17 cellular contexts compared by ENCODE assay signal in genomic region chr6:509676-510075, GRCh38.
A peak's percentile ranks its signal among the peaks of the same experiment; 100 is the strongest.
DNase-seq lines count a peak whose midpoint lies in the region; ATAC-seq and TF ChIP-seq lines count a peak whose summit lies in the region.
"Had no signal": no experiment of that assay in that cellular context is flagged by ENCODE, and none has a peak within 500 bp of the region (broad histone marks: within the 10 kb centered on the region; RNA-seq: fewer than 3 reads in every experiment).

No MANE protein-coding gene starts in this region.

- peaks cover 18% of the 10 kb centered on the region for H3K36me3 Mint-ChIP-seq in activated CD8-positive, alpha-beta memory T cell treated with anti-CD3 and anti-CD28 coated beads, Interleukin-2, amount 10 ng/mL, durations not matched to agents 7 days and 5 days
- peaks cover 12 to 35% of the 10 kb centered on the region in 2 donors for H3K36me3 Mint-ChIP-seq in activated naive CD4-positive, alpha-beta T cell treated with anti-CD3 and anti-CD28 coated beads, Interleukin-2, amount 50 U/mL, for 72 hours
- H3K36me3 Mint-ChIP-seq in stimulated activated effector memory CD8-positive, alpha-beta T cell treated with anti-CD3 and anti-CD28 coated beads, Interleukin-12 subunit alpha, Interleukin-12 subunit beta, amount 100 ng/mL, for 72 hours: peaks cover 12% of the 10 kb centered on the region
- H3K36me3 Mint-ChIP-seq: WTC11 had no signal

- H3K27ac Mint-ChIP-seq in activated CD8-positive, alpha-beta memory T cell treated with anti-CD3 and anti-CD28 coated beads, Interleukin-2, amount 10 ng/mL, durations not matched to agents 7 days and 5 days: peak overlapping the region; percentile 59
- H3K27ac Mint-ChIP-seq in activated naive CD4-positive, alpha-beta T cell treated with anti-CD3 and anti-CD28 coated beads, Interleukin-2, amount 50 U/mL, for 72 hours: peak overlapping the region; percentile 100
- H3K27ac Mint-ChIP-seq in stimulated activated effector memory CD8-positive, alpha-beta T cell treated with anti-CD3 and anti-CD28 coated beads, Interleukin-12 subunit alpha, Interleukin-12 subunit beta, amount 100 ng/mL, for 72 hours: peak overlapping the region; percentile 95
- H3K27ac Mint-ChIP-seq: WTC11 had no signal

- H3K9me3 Mint-ChIP-seq in activated CD8-positive, alpha-beta memory T cell treated with anti-CD3 and anti-CD28 coated beads, Interleukin-2, amount 10 ng/mL, durations not matched to agents 7 days and 5 days (ENCODE audit: low read depth): no peaks in the 10 kb centered on the region
- peaks cover 0 to 4% of the 10 kb centered on the region in 2 donors for H3K9me3 Mint-ChIP-seq in activated naive CD4-positive, alpha-beta T cell treated with anti-CD3 and anti-CD28 coated beads, Interleukin-2, amount 50 U/mL, for 72 hours
- H3K9me3 Mint-ChIP-seq in stimulated activated effector memory CD8-positive, alpha-beta T cell treated with anti-CD3 and anti-CD28 coated beads, Interleukin-12 subunit alpha, Interleukin-12 subunit beta, amount 100 ng/mL, for 72 hours: no peaks in the 10 kb centered on the region
- H3K9me3 Mint-ChIP-seq: WTC11 had no signal

- no peak for TF ChIP-seq POLR2A in ovary (IDR thresholded peaks at IDR 0.05)

- CTCF ChIA-PET in activated CD8-positive, alpha-beta memory T cell treated with anti-CD3 and anti-CD28 coated beads, Interleukin-2, amount 10 ng/mL, durations not matched to agents 7 days and 5 days (lab: Charles Lee): interaction anchor here (0.6 to 1.4 kb wide), 3 partner anchors 17 to 78 kb away, joined by 3 to 4 read pairs (median 3); no protein-coding TSS in a partner anchor

- TF ChIP-seq CTCF in ovary (IDR thresholded peaks at IDR 0.05): no peak

- H3K27me3 Mint-ChIP-seq in activated CD8-positive, alpha-beta memory T cell treated with anti-CD3 and anti-CD28 coated beads, Interleukin-2, amount 10 ng/mL, durations not matched to agents 7 days and 5 days: no peaks in the 10 kb centered on the region

- H3K27me3 ChIP-seq in ovary: no peaks in the 10 kb centered on the region
- H3K27me3 ChIP-seq: foreskin keratinocyte, MG63 had no signal

- no peak for TF ChIP-seq EP300 in ovary (IDR thresholded peaks at IDR 0.05)

- ATAC-seq in activated CD8-positive, alpha-beta memory T cell treated with anti-CD3 and anti-CD28 coated beads, Interleukin-2, amount 10 ng/mL, durations not matched to agents 7 days and 5 days: peak; percentile 60
- peak; percentile 31 to 65 for ATAC-seq in activated naive CD4-positive, alpha-beta T cell treated with anti-CD3 and anti-CD28 coated beads, Interleukin-2, amount 50 U/mL, for 72 hours
- ATAC-seq in stimulated activated effector memory CD8-positive, alpha-beta T cell treated with anti-CD3 and anti-CD28 coated beads, Interleukin-12 subunit alpha, Interleukin-12 subunit beta, amount 100 ng/mL, for 72 hours: peak; percentile 66
- no peak for ATAC-seq in left lobe of liver
- ATAC-seq: foreskin keratinocyte, HCT116, left cardiac atrium, WTC11 had no signal

- H3K4me3 ChIP-seq in ovary: no peak overlapping the region
- H3K4me3 ChIP-seq: MG63 had no signal

- H3K36me3 ChIP-seq in ovary: no peaks in the 10 kb centered on the region
- H3K36me3 ChIP-seq: MG63 had no signal

- no peak for DNase-seq in activated CD8-positive, alpha-beta memory T cell treated with anti-CD3 and anti-CD28 coated beads, Interleukin-2, amount 10 ng/mL, durations not matched to agents 7 days and 5 days
- DNase-seq in activated CD8-positive, alpha-beta memory T cell treated with anti-CD3 and anti-CD28 coated beads for 24 hours: no peak
- DNase-seq in Kasumi-1 (lab: John Stamatoyannopoulos, UW) (peak; percentile 56 to 63), left lobe of liver (ENCODE audit: low spot score) (no peak), ovary (no peak), mesenteric fat pad (ENCODE audit: low spot score) (no peak)
- DNase-seq in activated naive CD4-positive, alpha-beta T cell treated with anti-CD3 and anti-CD28 coated beads, Interleukin-2, amount 50 U/mL, for 72 hours (ENCODE audit: low spot score in 2 of 2): no peak
- DNase-seq in stimulated activated effector memory CD8-positive, alpha-beta T cell treated with anti-CD3 and anti-CD28 coated beads, Interleukin-12 subunit alpha, Interleukin-12 subunit beta, amount 100 ng/mL, for 72 hours (ENCODE audit: low spot score in 2 of 2): no peak
- DNase-seq: ACHN, Caco-2, foreskin keratinocyte, left cardiac atrium, MG63, NCI-H2081, NCI-H510A had no signal

- WGBS in ovary, 3 donors: 74 to 86% (median 81%) methylated on average over 4 of the region's 4 CpGs

- H3K27ac ChIP-seq in ovary: no peak overlapping the region
- H3K27ac ChIP-seq: foreskin keratinocyte had no signal

- H3K4me1 ChIP-seq in ovary (ENCODE audit: insufficient read depth): no peaks in the 10 kb centered on the region
- H3K4me1 ChIP-seq: Caco-2, foreskin keratinocyte had no signal

- intact Hi-C loops in ovary (cut with DNase I): loop anchor here in 1 of 4 donors (5.0 kb wide), 1 partner anchor 1143 kb away; no protein-coding TSS in a partner anchor

- H3K4me1 Mint-ChIP-seq in activated CD8-positive, alpha-beta memory T cell treated with anti-CD3 and anti-CD28 coated beads, Interleukin-2, amount 10 ng/mL, durations not matched to agents 7 days and 5 days: peaks cover 78% of the 10 kb centered on the region
- H3K4me1 Mint-ChIP-seq in stimulated activated effector memory CD8-positive, alpha-beta T cell treated with anti-CD3 and anti-CD28 coated beads, Interleukin-12 subunit alpha, Interleukin-12 subunit beta, amount 100 ng/mL, for 72 hours: peaks cover 95% of the 10 kb centered on the region

- peak overlapping the region; percentile 15 for H3K4me3 Mint-ChIP-seq in activated CD8-positive, alpha-beta memory T cell treated with anti-CD3 and anti-CD28 coated beads, Interleukin-2, amount 10 ng/mL, durations not matched to agents 7 days and 5 days
- peak overlapping the region; percentile 56 for H3K4me3 Mint-ChIP-seq in stimulated activated effector memory CD8-positive, alpha-beta T cell treated with anti-CD3 and anti-CD28 coated beads, Interleukin-12 subunit alpha, Interleukin-12 subunit beta, amount 100 ng/mL, for 72 hours
- H3K4me3 Mint-ChIP-seq: WTC11 had no signal

- no peaks in the 10 kb centered on the region for H3K9me3 ChIP-seq in ovary
- H3K9me3 ChIP-seq: Caco-2, MG63 had no signal

Comparison
In these comparisons a context has a peak if more than half of its experiments do, and no peak if none do; other contexts are left out.
1. DNase-seq: peak in Kasumi-1 (2 of 2); none in activated CD8-positive, alpha-beta memory T cell treated with anti-CD3 and anti-CD28 coated beads, Interleukin-2, amount 10 ng/mL, durations not matched to agents 7 days and 5 days (single experiment), activated CD8-positive, alpha-beta memory T cell treated with anti-CD3 and anti-CD28 coated beads for 24 hours (single experiment), activated naive CD4-positive, alpha-beta T cell treated with anti-CD3 and anti-CD28 coated beads, Interleukin-2, amount 50 U/mL, for 72 hours (0 of 2), stimulated activated effector memory CD8-positive, alpha-beta T cell treated with anti-CD3 and anti-CD28 coated beads, Interleukin-12 subunit alpha, Interleukin-12 subunit beta, amount 100 ng/mL, for 72 hours (0 of 2), left lobe of liver (single experiment), ovary (0 of 5) and mesenteric fat pad (single experiment).
2. Peak in every context shown above with its lines, with median percentiles within 50 percentile points of each other: H3K27ac Mint-ChIP-seq.